ENCODE assay signal across 20 cellular contexts in genomic region chr22:35618427-35619223, GRCh38. TPM values are rescaled to one million over a fixed set of nuclear protein-coding genes. Genes with fewer than 3 reads are reported as not detected.
"Had no signal": no experiment of that assay in that cellular context is flagged by ENCODE, and none has a peak within 500 bp of the region (broad histone marks: within the 10 kb centered on the region; RNA-seq: fewer than 3 reads in every experiment).

No MANE protein-coding gene starts in this region.

- H2AFZ ChIP-seq: parathyroid adenoma had no signal

- ATAC-seq: esophagus mucosa, left lung had no signal

- DNase-seq: cortex of kidney; dorsolateral prefrontal cortex; effector CD8-positive, alpha-beta T cell; immature natural killer cell; left lung; mesendoderm; naive B cell; retina; stimulated activated CD4-positive, alpha-beta T cell treated with anti-CD3 and anti-CD28 coated beads, Interleukin-2, amount 100 ng/mL, for 48 hours; stimulated activated naive CD4-positive, alpha-beta T cell treated with Interleukin-2 at 50 U/mL for 16 hours; trophoblast cell had no signal

- FAIRE-seq: endometrium, frontal cortex, keratinocyte had no signal

- H3K9ac ChIP-seq: parathyroid adenoma had no signal

- H3K36me3 ChIP-seq: left lung, prostate gland had no signal

- H3K27me3 ChIP-seq: dorsolateral prefrontal cortex, left lung had no signal

- H3K4me2 ChIP-seq: smooth muscle cell had no signal

- H3K4me3 ChIP-seq: dorsolateral prefrontal cortex, left lung, lung, prostate gland, smooth muscle cell had no signal

- H3K9me3 ChIP-seq: left lung, prostate gland had no signal

- H3K27ac ChIP-seq: dorsolateral prefrontal cortex, left lung, parathyroid adenoma, prostate gland had no signal

RNA-seq across cellular contexts. Expression of gene MB, which starts 1.5 kb away (rescaled TPM):
- total RNA-seq: fibroblast of lung, frontal cortex, smooth muscle cell had no signal
- polyA plus RNA-seq: fibroblast of lung, keratinocyte had no signal
